Comparison of ENCODE assay signal across 10 cellular contexts in genomic region chr1:156117414-156118174, GRCh38. TPM values are rescaled to one million over a fixed set of nuclear protein-coding genes. Genes with fewer than 3 reads are reported as not detected.
DNase-seq lines count a peak whose midpoint lies in the region; ATAC-seq and TF ChIP-seq lines count a peak whose summit lies in the region.
"Had no signal": no experiment of that assay in that cellular context is flagged by ENCODE, and none has a peak within 500 bp of the region (broad histone marks: within the 10 kb centered on the region; RNA-seq: fewer than 3 reads in every experiment).

No MANE protein-coding gene starts in this region.

- CTCF ChIA-PET in CD8-positive, alpha-beta memory T cell (lab: Charles Lee), result interaction anchor here (9.0 to 25.4 kb wide), 2 partner anchors 11 to 18 kb away, joined by 78 to 702 read pairs; no protein-coding TSS in a partner anchor
- CTCF ChIA-PET in GM10248 (lab: Yijun Ruan, JAX), result interaction anchor here (1.4 to 27.7 kb wide), 3 partner anchors 11 to 108 kb away, joined by 4 to 1172 read pairs (median 130); partner anchors contain the start of gene MEX3A

- intact Hi-C loops in sigmoid colon (cut with DNase I), result no loop called here

- H3K9me3 Mint-ChIP-seq in CD8-positive, alpha-beta memory T cell, result peaks cover 0 to 2% (median 0%) of the 10 kb centered on the region in 5 donors

- ATAC-seq in GM18520 (IDR thresholded peaks at IDR 0.05; ENCODE audit: unreplicated experiment), result no peak

- H3K27me3 ChIP-seq in CD8-positive, alpha-beta memory T cell (ENCODE audit: insufficient read depth, low read length, poor library complexity, severe bottlenecking), result peaks cover 3% of the 10 kb centered on the region
- H3K27me3 ChIP-seq in fibroblast of lung (ENCODE audit: control insufficient read depth, insufficient read depth, low read length), result no peaks in the 10 kb centered on the region
- no peaks in the 10 kb centered on the region for H3K27me3 ChIP-seq in sigmoid colon

- peaks cover 81% of the 10 kb centered on the region for H3K79me2 ChIP-seq in fibroblast of lung (ENCODE audit: control insufficient read depth, insufficient read depth, low read length)

- no peaks in the 10 kb centered on the region for H3K36me3 ChIP-seq in CD8-positive, alpha-beta memory T cell (ENCODE audit: insufficient read depth, low read length)
- peaks cover 4% of the 10 kb centered on the region for H3K36me3 ChIP-seq in fibroblast of lung (ENCODE audit: control insufficient read depth, insufficient read depth, low read length)
- H3K36me3 ChIP-seq in sigmoid colon, result no peaks in the 10 kb centered on the region

- no peaks in the 10 kb centered on the region for H3K9me3 ChIP-seq in CD8-positive, alpha-beta memory T cell (ENCODE audit: low read length)
- H3K9me3 ChIP-seq in fibroblast of lung (ENCODE audit: control insufficient read depth, insufficient read depth, low read depth, low read length), result no peaks in the 10 kb centered on the region
- no peaks in the 10 kb centered on the region for H3K9me3 ChIP-seq in sigmoid colon

- WGBS in sigmoid colon, 2 donors, result 28 to 60% methylated on average over 13 of the region's 13 CpGs

- peaks cover 31 to 66% (median 48%) of the 10 kb centered on the region in 3 donors for H3K4me1 Mint-ChIP-seq in CD8-positive, alpha-beta memory T cell

- TF ChIP-seq POLR2A in sigmoid colon (IDR thresholded peaks at IDR 0.05), result no peak

- H3K4me3 ChIP-seq in CD8-positive, alpha-beta memory T cell (ENCODE audit: low read length), result no peak overlapping the region
- H3K4me3 ChIP-seq in fibroblast of lung (replicated peaks in 1 of 4; ENCODE audit: control extremely low read depth in 1 of 4, insufficient read depth in 1 of 4, low read depth in 3 of 4, low read length in 4 of 4) (peak overlapping the region; percentile 91 to 100 (median 96)), sigmoid colon (peak overlapping the region; percentile 81 to 99 (median 90))

- peaks cover 3% of the 10 kb centered on the region for H4K20me1 ChIP-seq in fibroblast of lung (ENCODE audit: control insufficient read depth, extremely low read depth, insufficient read depth, low read length)

- H3K4me2 ChIP-seq in fibroblast of lung (ENCODE audit: extremely low read depth, insufficient read depth, low read length), result peak overlapping the region; percentile 90

- peak overlapping the region; percentile 93 for H3K27ac ChIP-seq in CD8-positive, alpha-beta memory T cell (ENCODE audit: low read depth, low read length)
- H3K27ac ChIP-seq in fibroblast of lung (ENCODE audit: insufficient read depth, low read length) (peak overlapping the region; percentile 99), sigmoid colon (peak overlapping the region; percentile 95 to 100 (median 98))

- no peak overlapping the region for H2AFZ ChIP-seq in fibroblast of lung (ENCODE audit: low read length)

- TF ChIP-seq CTCF in fibroblast of lung (conservative IDR thresholded peaks at IDR 0.05 in 1 of 2, IDR thresholded peaks at IDR 0.05 in 1 of 2; ENCODE audit: low read depth in 1 of 2, low read length in 2 of 2) (no peak), sigmoid colon (IDR thresholded peaks at IDR 0.05) (no peak), GM10248 (IDR thresholded peaks at IDR 0.05; ENCODE audit: control extremely low read depth, extremely low read depth, low read depth, missing control alignments) (no peak)

- no peak for TF ChIP-seq EP300 in sigmoid colon (IDR thresholded peaks at IDR 0.05)

- H3K9ac ChIP-seq in fibroblast of lung (ENCODE audit: insufficient read depth, low read length), result peak overlapping the region; percentile 53

- H3K27me3 Mint-ChIP-seq in CD8-positive, alpha-beta memory T cell, result peaks cover 0 to 8% of the 10 kb centered on the region in 2 donors

- peaks cover 27% of the 10 kb centered on the region for H3K4me1 ChIP-seq in CD8-positive, alpha-beta memory T cell (ENCODE audit: insufficient read depth, low read length)
- H3K4me1 ChIP-seq in fibroblast of lung (ENCODE audit: control insufficient read depth, extremely low read depth, insufficient read depth, low read length), result peaks cover 29% of the 10 kb centered on the region
- peaks cover 0 to 82% (median 80%) of the 10 kb centered on the region in 4 donors for H3K4me1 ChIP-seq in sigmoid colon

- POLR2A ChIA-PET in CD8-positive, alpha-beta memory T cell (lab: Charles Lee), result interaction anchor here (0.7 kb wide), 1 partner anchor 27 kb away, joined by 3 read pairs; no protein-coding TSS in a partner anchor
- POLR2A ChIA-PET in GM10248 (lab: Yijun Ruan, JAX), result interaction anchor here (1.0 to 17.9 kb wide), 4 partner anchors 11 to 16 kb away, joined by 4 to 266 read pairs (median 6); no protein-coding TSS in a partner anchor

- H3K27ac Mint-ChIP-seq in CD8-positive, alpha-beta memory T cell, result peak overlapping the region in 3 of 8 donors; percentile 1 to 75 (median 57)

- peak overlapping the region in 4 of 7 donors; percentile 56 to 91 (median 76) for H3K4me3 Mint-ChIP-seq in CD8-positive, alpha-beta memory T cell

- H3K36me3 Mint-ChIP-seq in CD8-positive, alpha-beta memory T cell, result peaks cover 0 to 25% (median 0%) of the 10 kb centered on the region in 3 donors

- no peak for DNase-seq in CD8-positive, alpha-beta memory T cell
- DNase-seq in T-helper 9 cell, result peak; percentile 0
- DNase-seq in fibroblast of lung (ENCODE audit: low read depth in 2 of 2), result no peak
- no peak for DNase-seq in sigmoid colon
- no peak for DNase-seq in GM10248 (ENCODE audit: extremely low spot score)
- no peak for DNase-seq in NCI-H510A treated with DMSO at 0.1 percent for 48 hours (lab: John Stamatoyannopoulos, UW)
- DNase-seq in NCI-H1092 (lab: John Stamatoyannopoulos, UW), result no peak
- DNase-seq: glutamatergic neuron; stimulated activated CD4-positive, alpha-beta T cell treated with anti-CD3 and anti-CD28 coated beads, Interleukin-15, amount 100 ng/mL, for 24 hours had no signal

RNA-seq across cellular contexts. Expression of gene LMNA, which starts 3.1 kb away (rescaled TPM):
- total RNA-seq in CD8-positive, alpha-beta memory T cell, result 100 to 1,000 TPM; 325 to 335 TPM
- polyA plus RNA-seq in CD8-positive, alpha-beta memory T cell, result 13.9 TPM
- 780 and 1,150 TPM in 2 replicates for total RNA-seq in fibroblast of lung
- 613 and 813 TPM in 2 replicates for polyA plus RNA-seq in fibroblast of lung
- 891 and 1,369 TPM in 2 replicates for polyA plus RNA-seq in fibroblast of lung (2012)
- 720 and 826 TPM in 2 replicates for polyA minus RNA-seq in fibroblast of lung (ENCODE audit: low replicate concordance)
- total RNA-seq in sigmoid colon, result 100 to 1,000 TPM; 129 to 241 (median 196) TPM
- polyA plus RNA-seq in sigmoid colon, result 100 to 1,000 TPM; 108 to 229 (median 142) TPM

RNA-seq across cellular contexts. Expression of gene MEX3A, which starts 35.3 kb away (rescaled TPM):
- 1 to 10 TPM in 1 of 2 experiments, under 1 TPM in 1; 0.24 to 1.0 TPM for total RNA-seq in CD8-positive, alpha-beta memory T cell
- not detected for polyA plus RNA-seq in CD8-positive, alpha-beta memory T cell
- total RNA-seq in fibroblast of lung (1.5 and 1.7 TPM in 2 replicates), sigmoid colon (under 1 TPM; 0.27 to 0.36 (median 0.30) TPM)
- polyA plus RNA-seq in fibroblast of lung (0.96 and 2.1 TPM in 2 replicates), sigmoid colon (1 to 10 TPM in 1 of 3 donors, under 1 TPM in 2; 0.23 to 1.5 (median 0.60) TPM)
- polyA plus RNA-seq in fibroblast of lung (2012), result 0.94 and 2.9 TPM in 2 replicates
- polyA minus RNA-seq in fibroblast of lung (ENCODE audit: low replicate concordance), result 2.4 and 3.9 TPM in 2 replicates

RNA-seq across cellular contexts. Expression of gene SEMA4A, which starts 35.8 kb away (rescaled TPM):
- 10 to 100 TPM; 21.6 to 23.0 TPM for total RNA-seq in CD8-positive, alpha-beta memory T cell
- 10.7 TPM for polyA plus RNA-seq in CD8-positive, alpha-beta memory T cell
- total RNA-seq in fibroblast of lung, result 0.77 and 0.99 TPM in 2 replicates
- polyA plus RNA-seq in fibroblast of lung, result 0.24 and 0.27 TPM in 2 replicates
- polyA plus RNA-seq in fibroblast of lung (2012), result 0.28 and 0.44 TPM in 2 replicates
- 0.27 and 1.8 TPM in 2 replicates for polyA minus RNA-seq in fibroblast of lung (ENCODE audit: low replicate concordance)
- 1 to 10 TPM; 1.6 to 2.9 (median 1.8) TPM for total RNA-seq in sigmoid colon
- polyA plus RNA-seq in sigmoid colon, result 1 to 10 TPM; 1.4 to 6.3 (median 1.8) TPM

RNA-seq across cellular contexts. Expression of gene RAB25, which starts 56.6 kb away (rescaled TPM):
- not detected for total RNA-seq in CD8-positive, alpha-beta memory T cell
- polyA plus RNA-seq in CD8-positive, alpha-beta memory T cell, result 0.76 TPM
- total RNA-seq in fibroblast of lung (not detected in 2 replicates), sigmoid colon (not detected)
- polyA plus RNA-seq in fibroblast of lung (not detected in 2 replicates), sigmoid colon (100 to 1,000 TPM; 187 to 237 (median 201) TPM)
- not detected in 2 replicates for polyA plus RNA-seq in fibroblast of lung (2012)
- 1.2 TPM in 1 of 2 replicates, not detected in the other for polyA minus RNA-seq in fibroblast of lung (ENCODE audit: low replicate concordance)

Comparison
In these comparisons a context has a peak if more than half of its experiments do, and no peak if none do; other contexts are left out.
1. RNA of gene SEMA4A, which starts 35.8 kb away (total RNA-seq): 21.6 to 23.0 TPM in CD8-positive, alpha-beta memory T cell; 1.6 to 2.9 TPM in sigmoid colon and 0.77 to 0.99 TPM in fibroblast of lung; every median in the first group is over 4 times any median in the second.
2. Peak in every context shown above with its lines, with median percentiles within 50 percentile points of each other: H3K27ac ChIP-seq.